ENCODE assay signal across 28 cellular contexts in the genomic region with DNA sequence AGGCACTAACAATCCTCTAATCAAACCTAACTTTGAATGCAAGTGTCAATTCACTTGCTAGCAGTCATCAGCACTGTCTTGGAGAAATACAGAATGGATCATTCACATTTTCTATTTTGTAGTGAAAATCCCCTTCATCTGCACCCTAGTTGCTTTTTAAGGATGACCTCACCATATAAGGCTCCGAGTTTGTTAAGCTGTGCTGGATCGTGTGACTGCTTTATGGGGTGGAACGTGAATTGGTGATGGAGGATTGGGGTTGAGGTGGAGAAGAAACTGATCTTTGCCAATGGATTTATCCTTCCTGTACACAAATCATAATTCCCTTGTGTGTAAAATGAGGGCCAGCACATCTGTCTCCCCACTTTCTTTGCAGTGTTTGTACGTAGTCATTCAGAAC.
"Had no signal": no experiment of that assay in that cellular context is flagged by ENCODE, and none has a peak within 500 bp of the region (broad histone marks: within the 10 kb centered on the region; RNA-seq: fewer than 3 reads in every experiment).

No MANE protein-coding gene starts in this region.

- H3K4me3 Mint-ChIP-seq: natural killer cell; nephron; neural progenitor cell; stimulated activated effector memory CD8-positive, alpha-beta T cell treated with anti-CD3 and anti-CD28 coated beads, Interleukin-12 subunit alpha, Interleukin-12 subunit beta, amount 100 ng/mL, for 72 hours; stimulated activated naive B cell treated with anti-CD40 and anti-IgM and Interleukin-4, amounts not matched to agents 10 μg/mL and 1 μg/mL and 100 μg/mL, for 72 hours; stimulated activated naive CD8-positive, alpha-beta T cell treated with anti-CD3 and anti-CD28 coated beads, Interleukin-15, Interleukin-2, amounts not matched to agents 100 ng/mL and 50 ng/mL, for 24 hours had no signal

- H3K4me3 ChIP-seq: neural progenitor cell, ovary, psoas muscle, skin epidermis, smooth muscle cell, stomach, thoracic aorta, thyroid gland, tibial nerve, upper lobe of left lung, vagina had no signal

- H3K9me3 ChIP-seq: ovary, psoas muscle, stomach, thoracic aorta, thyroid gland, tibial nerve, upper lobe of left lung, vagina had no signal

- H2AFZ ChIP-seq: neural progenitor cell, parathyroid adenoma had no signal

- ATAC-seq: natural killer cell; psoas muscle; sciatic nerve; stimulated activated effector memory CD8-positive, alpha-beta T cell treated with anti-CD3 and anti-CD28 coated beads, Interleukin-12 subunit alpha, Interleukin-12 subunit beta, amount 100 ng/mL, for 72 hours; stimulated activated naive B cell treated with anti-CD40 and anti-IgM and Interleukin-4, amounts not matched to agents 10 μg/mL and 1 μg/mL and 100 μg/mL, for 72 hours had no signal

- H3K36me3 ChIP-seq: neural progenitor cell, ovary, stomach, thoracic aorta, thyroid gland, tibial nerve, upper lobe of left lung, vagina had no signal

- H3K27me3 ChIP-seq: neural progenitor cell, ovary, thyroid gland, upper lobe of left lung, vagina had no signal

- H3K27ac Mint-ChIP-seq: natural killer cell; nephron; neural progenitor cell; progenitor cell of endocrine pancreas; stimulated activated effector memory CD8-positive, alpha-beta T cell treated with anti-CD3 and anti-CD28 coated beads, Interleukin-12 subunit alpha, Interleukin-12 subunit beta, amount 100 ng/mL, for 72 hours; stimulated activated naive B cell treated with anti-CD40 and anti-IgM and Interleukin-4, amounts not matched to agents 10 μg/mL and 1 μg/mL and 100 μg/mL, for 72 hours; stimulated activated naive CD8-positive, alpha-beta T cell treated with anti-CD3 and anti-CD28 coated beads, Interleukin-15, Interleukin-2, amounts not matched to agents 100 ng/mL and 50 ng/mL, for 24 hours had no signal

- H3K79me2 ChIP-seq: parathyroid adenoma had no signal

- H3K4me2 ChIP-seq: neural progenitor cell, smooth muscle cell had no signal

- DNase-seq: natural killer cell; occipital lobe; ovary; posterior cingulate gyrus; psoas muscle; right cardiac atrium; stimulated activated CD4-positive, alpha-beta T cell treated with anti-CD3 and anti-CD28 coated beads, Interleukin-15, amount 100 ng/mL, for 24 hours; stimulated activated CD4-positive, alpha-beta T cell treated with anti-CD3 and anti-CD28 coated beads, Interleukin-2, amount 100 ng/mL, for 24 hours; stimulated activated CD4-positive, alpha-beta T cell treated with anti-CD3 and anti-CD28 coated beads, Interleukin-2, amount 100 ng/mL, for 48 hours; stimulated activated CD4-positive, alpha-beta T cell treated with anti-CD3 and anti-CD28 coated beads, Interleukin-4, amount 100 ng/mL, for 24 hours; stimulated activated naive B cell treated with anti-CD40 and anti-IgM and Interleukin-4, amounts not matched to agents 10 μg/mL and 1 μg/mL and 100 μg/mL, for 72 hours; stimulated activated naive CD4-positive, alpha-beta T cell treated with Interleukin-2 at 50 U/mL for 16 hours; stomach; thyroid gland; trophoblast cell; upper lobe of left lung had no signal

- H3K4me1 Mint-ChIP-seq: natural killer cell; stimulated activated effector memory CD8-positive, alpha-beta T cell treated with anti-CD3 and anti-CD28 coated beads, Interleukin-12 subunit alpha, Interleukin-12 subunit beta, amount 100 ng/mL, for 72 hours; stimulated activated naive B cell treated with anti-CD40 and anti-IgM and Interleukin-4, amounts not matched to agents 10 μg/mL and 1 μg/mL and 100 μg/mL, for 72 hours had no signal

- H3K36me3 Mint-ChIP-seq: natural killer cell; neural progenitor cell; stimulated activated effector memory CD8-positive, alpha-beta T cell treated with anti-CD3 and anti-CD28 coated beads, Interleukin-12 subunit alpha, Interleukin-12 subunit beta, amount 100 ng/mL, for 72 hours; stimulated activated naive B cell treated with anti-CD40 and anti-IgM and Interleukin-4, amounts not matched to agents 10 μg/mL and 1 μg/mL and 100 μg/mL, for 72 hours had no signal

- H3K27ac ChIP-seq: neural progenitor cell, ovary, parathyroid adenoma, psoas muscle, skin epidermis, stomach, thoracic aorta, thyroid gland, tibial nerve, upper lobe of left lung, vagina had no signal

- H3K4me1 ChIP-seq: parathyroid adenoma, psoas muscle, stomach, thyroid gland, tibial nerve, upper lobe of left lung, vagina had no signal

- H3K9me3 Mint-ChIP-seq: natural killer cell; nephron; stimulated activated effector memory CD8-positive, alpha-beta T cell treated with anti-CD3 and anti-CD28 coated beads, Interleukin-12 subunit alpha, Interleukin-12 subunit beta, amount 100 ng/mL, for 72 hours; stimulated activated naive B cell treated with anti-CD40 and anti-IgM and Interleukin-4, amounts not matched to agents 10 μg/mL and 1 μg/mL and 100 μg/mL, for 72 hours; stimulated activated naive CD8-positive, alpha-beta T cell treated with anti-CD3 and anti-CD28 coated beads, Interleukin-15, Interleukin-2, amounts not matched to agents 100 ng/mL and 50 ng/mL, for 24 hours had no signal
